ENCODE assay signal across 8 cellular contexts in the genomic region with DNA sequence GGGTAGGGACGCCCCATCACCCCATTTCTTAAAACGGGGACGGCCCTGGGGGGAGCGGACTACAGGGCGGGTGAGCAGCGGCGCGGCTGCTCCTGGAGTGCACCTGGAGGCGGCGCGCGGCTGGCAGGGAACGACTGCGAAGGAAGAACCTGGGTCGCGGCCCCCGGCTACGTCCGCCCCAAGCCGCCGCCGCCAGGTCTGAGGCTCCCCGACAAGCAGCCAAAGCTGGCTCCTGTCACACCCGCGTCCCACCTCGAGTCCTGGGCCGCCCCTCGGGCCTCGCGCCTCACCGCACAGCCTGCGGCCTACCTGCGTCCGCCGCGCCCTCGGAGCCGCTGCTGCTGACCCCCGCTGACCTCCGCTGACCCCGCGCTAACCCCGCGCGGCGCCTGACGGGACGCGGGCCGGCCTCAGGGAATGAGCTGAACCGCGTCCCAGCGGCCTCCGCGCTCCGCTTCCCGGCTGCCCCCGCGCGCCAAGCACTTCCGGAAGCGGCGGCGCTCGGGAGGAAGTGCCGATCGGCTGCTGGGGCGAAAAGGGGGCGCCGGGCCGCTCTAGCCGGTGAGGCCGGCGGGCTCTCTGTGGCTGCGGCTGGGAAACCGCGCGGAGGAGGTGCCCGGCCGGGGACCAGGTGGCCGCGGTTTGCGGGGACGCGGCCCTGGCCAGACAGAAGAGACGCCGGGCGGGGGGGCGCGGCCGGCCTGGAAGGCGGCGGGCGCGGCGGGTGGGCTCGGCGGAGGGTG. TPM values are rescaled to one million over a fixed set of nuclear protein-coding genes. Genes with fewer than 3 reads are reported as not detected.
DNase-seq lines count a peak whose midpoint lies in the region; ATAC-seq lines count a peak whose summit lies in the region.

A gene with protein sequence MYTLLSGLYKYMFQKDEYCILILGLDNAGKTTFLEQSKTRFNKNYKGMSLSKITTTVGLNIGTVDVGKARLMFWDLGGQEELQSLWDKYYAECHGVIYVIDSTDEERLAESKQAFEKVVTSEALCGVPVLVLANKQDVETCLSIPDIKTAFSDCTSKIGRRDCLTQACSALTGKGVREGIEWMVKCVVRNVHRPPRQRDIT (minus strand): TSS at position 419 of the 743 bp plus-strand sequence. CDS start 885 bp downstream, outside the sequence.
A gene with protein sequence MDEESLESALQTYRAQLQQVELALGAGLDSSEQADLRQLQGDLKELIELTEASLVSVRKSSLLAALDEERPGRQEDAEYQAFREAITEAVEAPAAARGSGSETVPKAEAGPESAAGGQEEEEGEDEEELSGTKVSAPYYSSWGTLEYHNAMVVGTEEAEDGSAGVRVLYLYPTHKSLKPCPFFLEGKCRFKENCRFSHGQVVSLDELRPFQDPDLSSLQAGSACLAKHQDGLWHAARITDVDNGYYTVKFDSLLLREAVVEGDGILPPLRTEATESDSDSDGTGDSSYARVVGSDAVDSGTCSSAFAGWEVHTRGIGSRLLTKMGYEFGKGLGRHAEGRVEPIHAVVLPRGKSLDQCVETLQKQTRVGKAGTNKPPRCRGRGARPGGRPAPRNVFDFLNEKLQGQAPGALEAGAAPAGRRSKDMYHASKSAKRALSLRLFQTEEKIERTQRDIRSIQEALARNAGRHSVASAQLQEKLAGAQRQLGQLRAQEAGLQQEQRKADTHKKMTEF (plus strand): TSS at position 482 of the 743 bp plus-strand sequence. CDS start 542 bp downstream, outside the sequence.

- peak within 1 kb of the TSS; percentile 82 for H3K4me2 ChIP-seq in mesenchymal stem cell (ENCODE audit: low read length, poor library complexity, severe bottlenecking)

- peak within 1 kb of the TSS in 1 of 2 experiments; percentile 96 for H3K14ac ChIP-seq in mesenchymal stem cell (ENCODE audit: low read length in 2 of 2)

- peak within 1 kb of the TSS; percentile 79 for H2BK120ac ChIP-seq in mesenchymal stem cell (ENCODE audit: low read depth, low read length)

- H3K27ac ChIP-seq in CD4-positive, alpha-beta memory T cell (ENCODE audit: low read depth, low read length), result peak within 1 kb of the TSS; percentile 65
- peak within 1 kb of the TSS; percentile 32 for H3K27ac ChIP-seq in mesenchymal stem cell (ENCODE audit: low read length, poor library complexity, severe bottlenecking)

- H3K27ac Mint-ChIP-seq in CD4-positive, alpha-beta memory T cell, result peak within 1 kb of the TSS; percentile 86 to 95 (median 90)

- H3K27me3 ChIP-seq in CD4-positive, alpha-beta memory T cell (ENCODE audit: insufficient read depth, low read length), result no peaks in the 10 kb centered on the region
- H3K27me3 ChIP-seq in NT2/D1 (ENCODE audit: insufficient read depth, insufficient read length), result no peaks in the 10 kb centered on the region
- H3K27me3 ChIP-seq in endocrine pancreas (ENCODE audit: control insufficient read depth, insufficient read depth, low read length), result no peaks in the 10 kb centered on the region
- no peaks in the 10 kb centered on the region for H3K27me3 ChIP-seq in mesenchymal stem cell (ENCODE audit: control insufficient read depth in 1 of 2, insufficient read depth in 1 of 2, low read length in 2 of 2)

- H3K4me1 Mint-ChIP-seq in CD4-positive, alpha-beta memory T cell, result peaks cover 24 to 61% (median 38%) of the 10 kb centered on the region in 4 donors

- H3K27me3 Mint-ChIP-seq in CD4-positive, alpha-beta memory T cell, result no peaks in the 10 kb centered on the region

- peak within 1 kb of the TSS in 1 of 2 experiments; percentile 76 for H2BK12ac ChIP-seq in mesenchymal stem cell (ENCODE audit: low read length in 2 of 2)

- peaks cover 27 to 64% of the 10 kb centered on the region in 2 donors for H3K36me3 Mint-ChIP-seq in CD4-positive, alpha-beta memory T cell

- H3K4me3 ChIP-seq in CD4-positive, alpha-beta memory T cell (ENCODE audit: low read length in 2 of 2), result peak within 1 kb of the TSS; percentile 57 to 87
- peak within 1 kb of the TSS; percentile 96 for H3K4me3 ChIP-seq in NT2/D1 (ENCODE audit: insufficient read length, low read depth)
- H3K4me3 ChIP-seq in endocrine pancreas (ENCODE audit: control insufficient read depth, insufficient read depth, low read length), result no peak within 1 kb of the TSS
- H3K4me3 ChIP-seq in mesenchymal stem cell (ENCODE audit: insufficient read depth in 1 of 2, low read depth in 1 of 2, low read length in 2 of 2), result peak within 1 kb of the TSS; percentile 90 to 96

- H2AK5ac ChIP-seq in mesenchymal stem cell (ENCODE audit: low read length, severe bottlenecking), result no peak within 1 kb of the TSS

- peak within 1 kb of the TSS; percentile 96 for H3K9ac ChIP-seq in NT2/D1 (ENCODE audit: insufficient read length, low read depth)
- peak within 1 kb of the TSS; percentile 89 for H3K9ac ChIP-seq in endocrine pancreas (ENCODE audit: control insufficient read depth, insufficient read depth, low read length)
- peak within 1 kb of the TSS; percentile 93 for H3K9ac ChIP-seq in mesenchymal stem cell (ENCODE audit: low read length)

- peak within 1 kb of the TSS; percentile 90 for H2BK15ac ChIP-seq in mesenchymal stem cell (ENCODE audit: low read depth, poor library complexity, severe bottlenecking)

- H3K4me1 ChIP-seq in CD4-positive, alpha-beta memory T cell (ENCODE audit: insufficient read depth, low read length), result peaks cover 52% of the 10 kb centered on the region
- H3K4me1 ChIP-seq in NT2/D1 (ENCODE audit: insufficient read depth, insufficient read length) (peaks cover 10% of the 10 kb centered on the region), endocrine pancreas (ENCODE audit: control insufficient read depth, insufficient read depth, low read length) (no peaks in the 10 kb centered on the region), mesenchymal stem cell (ENCODE audit: control insufficient read depth, insufficient read depth, low read depth, low read length) (peaks cover 31% of the 10 kb centered on the region)

- H3K9me3 ChIP-seq in CD4-positive, alpha-beta memory T cell (ENCODE audit: control insufficient read depth in 1 of 2, low read length in 2 of 2), result no peaks in the 10 kb centered on the region
- H3K9me3 ChIP-seq in NT2/D1 (ENCODE audit: insufficient read depth, low read length), result no peaks in the 10 kb centered on the region
- no peaks in the 10 kb centered on the region for H3K9me3 ChIP-seq in endocrine pancreas (ENCODE audit: control insufficient read depth, low read length)
- H3K9me3 ChIP-seq in mesenchymal stem cell (ENCODE audit: control insufficient read depth, low read length), result peaks cover 5% of the 10 kb centered on the region

- peak within 1 kb of the TSS; percentile 99 for H4K8ac ChIP-seq in mesenchymal stem cell (ENCODE audit: low read length)

- H2AFZ ChIP-seq in mesenchymal stem cell (ENCODE audit: low read depth, low read length), result peak within 1 kb of the TSS; percentile 66

- H3K23ac ChIP-seq in mesenchymal stem cell (ENCODE audit: low read length in 2 of 2), result peak within 1 kb of the TSS in 1 of 2 experiments; percentile 73

- H3K4ac ChIP-seq in mesenchymal stem cell (ENCODE audit: low read depth in 1 of 2, low read length in 2 of 2), result peak within 1 kb of the TSS; percentile 89 to 99

- H3K18ac ChIP-seq in mesenchymal stem cell (ENCODE audit: low read depth in 1 of 2, low read length in 2 of 2), result peak within 1 kb of the TSS; percentile 87 to 88

- peaks cover 16% of the 10 kb centered on the region for H3K79me1 ChIP-seq in mesenchymal stem cell (replicated peaks; ENCODE audit: low read length, poor library complexity, severe bottlenecking)

- CTCF ChIA-PET in CD4-positive, alpha-beta memory T cell (lab: Charles Lee; ENCODE audit: partially characterized antibody), result interaction anchor here (0.8 to 3.2 kb wide), 16 partner anchors 9 to 272 kb away, joined by 3 to 26 read pairs (median 6); a partner anchor contains a TSS

- H3K4me3 Mint-ChIP-seq in CD4-positive, alpha-beta memory T cell, result peak within 1 kb of the TSS; percentile 86 to 95 (median 90)

- peak; percentile 85 to 91 (median 86) for DNase-seq in CD4-positive, alpha-beta memory T cell
- DNase-seq in HT1080 (ENCODE audit: low read depth) (peak; percentile 76), NT2/D1 (ENCODE audit: low read depth, low spot score) (peak; percentile 88), mesenchymal stem cell (peak; percentile 75)
- DNase-seq in activated CD8-positive, alpha-beta memory T cell treated with anti-CD3 and anti-CD28 coated beads for 48 hours (ENCODE audit: low read depth in 2 of 3, low spot score in 2 of 3), result peak in 2 of 3 experiments; percentile 61 to 79
- DNase-seq in stimulated activated CD8-positive, alpha-beta memory T cell treated with anti-CD3 and anti-CD28 coated beads, Interleukin-12 subunit alpha, Interleukin-12 subunit beta, amount 100 ng/mL, for 4 hours (ENCODE audit: low read depth), result peak; percentile 83

- POLR2A ChIA-PET in CD4-positive, alpha-beta memory T cell (lab: Charles Lee; ENCODE audit: partially characterized antibody), result interaction anchor here (0.6 to 6.2 kb wide), 37 partner anchors 10 to 273 kb away, joined by 3 to 202 read pairs (median 5); a partner anchor contains a TSS

- H3K9me3 Mint-ChIP-seq in CD4-positive, alpha-beta memory T cell, result peaks cover 0 to 1% (median 0%) of the 10 kb centered on the region in 8 donors

- intact Hi-C loops in CD4-positive, alpha-beta memory T cell (cut with micrococcal nuclease), result loop anchor here (1.0 to 5.0 kb wide), 9 partner anchors 29 to 413 kb away; a partner anchor contains a TSS

- under 1% methylated on average over 53 of the region's 98 CpGs for WGBS in mesenchymal stem cell

- H3K36me3 ChIP-seq in CD4-positive, alpha-beta memory T cell (ENCODE audit: insufficient read depth, low read length), result peaks cover 55% of the 10 kb centered on the region
- H3K36me3 ChIP-seq in NT2/D1 (ENCODE audit: insufficient read depth, insufficient read length, low read length), result peaks cover 81% of the 10 kb centered on the region
- peaks cover 3% of the 10 kb centered on the region for H3K36me3 ChIP-seq in endocrine pancreas (ENCODE audit: control insufficient read depth, insufficient read depth, low read length)
- H3K36me3 ChIP-seq in mesenchymal stem cell (ENCODE audit: control insufficient read depth in 1 of 2, insufficient read depth in 2 of 2, low read depth in 1 of 2, low read length in 2 of 2), result peaks cover 64 to 66% of the 10 kb centered on the region in 2 experiments

- peak; percentile 61 for ATAC-seq in GM19467 (IDR thresholded peaks at IDR 0.05; ENCODE audit: unreplicated experiment)

- peak within 1 kb of the TSS; percentile 96 for H4K91ac ChIP-seq in mesenchymal stem cell (ENCODE audit: low read length)

- peak within 1 kb of the TSS; percentile 1 for H2BK5ac ChIP-seq in mesenchymal stem cell (ENCODE audit: low read depth, low read length, poor library complexity, severe bottlenecking)

RNA-seq across cellular contexts. Expression of the first gene that starts in this region (rescaled TPM):
- 10 to 100 TPM; 85.6 to 92.0 TPM for total RNA-seq in CD4-positive, alpha-beta memory T cell
- polyA plus RNA-seq in CD4-positive, alpha-beta memory T cell, result 10 to 100 TPM; 65.5 to 66.3 TPM
- total RNA-seq in HT1080 (2014; rRNA removed; shearing (Covaris generic)), result 44.6 and 46.2 TPM in 2 replicates
- polyA plus RNA-seq in HT1080 (2015; cell fraction: cytosol; rRNA removed), result 38.2 and 45.5 TPM in 2 replicates
- 65.3 and 73.6 TPM in 2 replicates for polyA plus RNA-seq in HT1080 (2015; cell fraction: nucleus; rRNA removed)
- polyA plus RNA-seq in mesenchymal stem cell (2013, experiment 1 of 2), result 13.5 TPM
- polyA plus RNA-seq in mesenchymal stem cell (2013, experiment 2 of 2), result 14.0 TPM

RNA-seq across cellular contexts. Expression of the second gene that starts in this region (rescaled TPM):
- total RNA-seq in CD4-positive, alpha-beta memory T cell, result 10 to 100 TPM; 51.8 to 55.3 TPM
- 10 to 100 TPM; 34.6 to 69.5 TPM for polyA plus RNA-seq in CD4-positive, alpha-beta memory T cell
- total RNA-seq in HT1080 (2014; rRNA removed; shearing (Covaris generic)), result 29.1 and 29.6 TPM in 2 replicates
- polyA plus RNA-seq in HT1080 (2015; cell fraction: cytosol; rRNA removed), result 20.5 and 31.2 TPM in 2 replicates
- 61.6 and 64.7 TPM in 2 replicates for polyA plus RNA-seq in HT1080 (2015; cell fraction: nucleus; rRNA removed)
- polyA plus RNA-seq in mesenchymal stem cell (2013, experiment 1 of 2), result 11.5 TPM
- polyA plus RNA-seq in mesenchymal stem cell (2013, experiment 2 of 2), result 11.8 TPM
